In the genomic region with DNA sequence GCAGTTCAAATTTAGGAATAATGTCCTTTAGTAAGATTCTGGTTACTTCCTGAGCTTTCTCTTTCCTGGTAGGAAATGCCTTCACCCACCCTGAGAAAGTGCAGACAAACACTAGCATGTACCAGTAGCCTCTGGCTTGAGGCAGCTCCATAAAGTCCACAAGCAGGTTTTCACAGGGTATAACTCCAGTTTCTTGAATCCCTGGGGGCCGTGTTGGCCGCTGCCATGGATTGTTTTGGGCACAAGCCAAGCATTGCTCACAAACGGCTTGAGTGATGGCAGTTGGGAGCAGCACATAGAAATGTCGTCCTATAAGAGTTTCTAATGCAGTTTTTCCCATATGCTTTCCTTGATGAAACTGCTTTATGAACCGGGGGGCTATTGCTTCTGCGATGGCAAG, we compare ENCODE assay signal across 18 cellular contexts.
DNase-seq lines count a peak whose midpoint lies in the region; ATAC-seq and TF ChIP-seq lines count a peak whose summit lies in the region.
"Had no signal": no experiment of that assay in that cellular context is flagged by ENCODE, and none has a peak within 500 bp of the region (broad histone marks: within the 10 kb centered on the region; RNA-seq: fewer than 3 reads in every experiment).

No MANE protein-coding gene starts in this region.

- H3K4me1 ChIP-seq in osteoblast (ENCODE audit: insufficient read depth, low read length), result no peaks in the 10 kb centered on the region
- H3K4me1 ChIP-seq: foreskin keratinocyte, pancreas had no signal

- peak overlapping the region; percentile 24 for H3K4me2 ChIP-seq in osteoblast (ENCODE audit: insufficient read depth, low read length)

- POLR2A ChIA-PET in activated CD8-positive, alpha-beta T cell treated with anti-CD3 and anti-CD28 coated beads, Interleukin-2, amount 10 ng/mL, durations not matched to agents 7 days and 5 days (lab: Charles Lee), result no interaction called here
- POLR2A ChIA-PET in T-cell (lab: Charles Lee), result no interaction called here

- no peaks in the 10 kb centered on the region for H3K79me2 ChIP-seq in osteoblast (ENCODE audit: insufficient read depth, low read length)

- peak overlapping the region; percentile 55 for H3K27ac ChIP-seq in VCaP
- H3K27ac ChIP-seq in osteoblast (ENCODE audit: low read depth, low read length), result no peak overlapping the region
- H3K27ac ChIP-seq: foreskin keratinocyte, pancreas had no signal

- peak; percentile 47 for DNase-seq in DMS153 (lab: John Stamatoyannopoulos, UW)
- peak; percentile 41 for DNase-seq in MG63
- DNase-seq in osteoblast (ENCODE audit: insufficient read length, low spot score, missing footprints), result no peak
- DNase-seq in activated CD8-positive, alpha-beta T cell treated with anti-CD3 and anti-CD28 coated beads, Interleukin-2, amount 10 ng/mL, durations not matched to agents 7 days and 5 days, result no peak
- no peak for DNase-seq in T-cell
- DNase-seq: activated CD8-positive, alpha-beta memory T cell treated with anti-CD3 and anti-CD28 coated beads, Interleukin-2, amount 10 ng/mL, durations not matched to agents 7 days and 5 days; activated effector memory CD4-positive, alpha-beta T cell treated with Interleukin-2 at 50 U/mL for 16 hours; amniotic stem cell; foreskin keratinocyte; kidney glomerular epithelial cell; NCI-H2227 treated with DMSO at 0.1 percent for 48 hours; pancreas; SHP77 treated with DMSO at 0.1 percent for 48 hours; stimulated activated CD4-positive, alpha-beta T cell treated with anti-CD3 and anti-CD28 coated beads, Interleukin-4, amount 100 ng/mL, for 1 hour; T-helper 17 cell had no signal

- no peaks in the 10 kb centered on the region for H3K9me3 ChIP-seq in MG63
- no peaks in the 10 kb centered on the region for H3K9me3 ChIP-seq in osteoblast (ENCODE audit: low read depth, low read length)
- H3K9me3 ChIP-seq: pancreas had no signal

- H3K4me3 Mint-ChIP-seq in activated CD8-positive, alpha-beta T cell treated with anti-CD3 and anti-CD28 coated beads, Interleukin-2, amount 10 ng/mL, durations not matched to agents 7 days and 5 days, result no peak overlapping the region
- no peak overlapping the region for H3K4me3 Mint-ChIP-seq in T-cell
- H3K4me3 Mint-ChIP-seq: activated CD8-positive, alpha-beta memory T cell treated with anti-CD3 and anti-CD28 coated beads, Interleukin-2, amount 10 ng/mL, durations not matched to agents 7 days and 5 days; IgD-negative memory B cell; T-helper 17 cell had no signal

- H3K4me3 ChIP-seq in MG63, result no peak overlapping the region
- H3K4me3 ChIP-seq in osteoblast (ENCODE audit: insufficient read depth, low read length), result peak overlapping the region; percentile 25
- H3K4me3 ChIP-seq: pancreas had no signal

- H3K27me3 Mint-ChIP-seq in activated CD8-positive, alpha-beta T cell treated with anti-CD3 and anti-CD28 coated beads, Interleukin-2, amount 10 ng/mL, durations not matched to agents 7 days and 5 days (ENCODE audit: low read depth), result no peaks in the 10 kb centered on the region
- H3K27me3 Mint-ChIP-seq in T-cell, result no peaks in the 10 kb centered on the region
- H3K27me3 Mint-ChIP-seq: activated CD8-positive, alpha-beta memory T cell treated with anti-CD3 and anti-CD28 coated beads, Interleukin-2, amount 10 ng/mL, durations not matched to agents 7 days and 5 days; IgD-negative memory B cell; T-helper 17 cell had no signal

- no peaks in the 10 kb centered on the region for H3K36me3 ChIP-seq in MG63
- H3K36me3 ChIP-seq in osteoblast (ENCODE audit: insufficient read depth, low read length), result no peaks in the 10 kb centered on the region
- H3K36me3 ChIP-seq: pancreas had no signal

- no peaks in the 10 kb centered on the region for H3K4me1 Mint-ChIP-seq in activated CD8-positive, alpha-beta T cell treated with anti-CD3 and anti-CD28 coated beads, Interleukin-2, amount 10 ng/mL, durations not matched to agents 7 days and 5 days (ENCODE audit: low read depth)
- no peaks in the 10 kb centered on the region for H3K4me1 Mint-ChIP-seq in T-cell
- H3K4me1 Mint-ChIP-seq: activated CD8-positive, alpha-beta memory T cell treated with anti-CD3 and anti-CD28 coated beads, Interleukin-2, amount 10 ng/mL, durations not matched to agents 7 days and 5 days; IgD-negative memory B cell; T-helper 17 cell had no signal

- no peaks in the 10 kb centered on the region for H3K27me3 ChIP-seq in MG63
- H3K27me3 ChIP-seq in osteoblast (ENCODE audit: insufficient read depth, low read length), result no peaks in the 10 kb centered on the region
- H3K27me3 ChIP-seq: foreskin keratinocyte, pancreas had no signal

- no peak for ATAC-seq in HG03460 (IDR thresholded peaks at IDR 0.05; ENCODE audit: unreplicated experiment)
- no peak for ATAC-seq in activated CD8-positive, alpha-beta T cell treated with anti-CD3 and anti-CD28 coated beads, Interleukin-2, amount 10 ng/mL, durations not matched to agents 7 days and 5 days
- ATAC-seq in T-cell (replicated peaks in 1 of 4), result no peak
- ATAC-seq: activated CD8-positive, alpha-beta memory T cell treated with anti-CD3 and anti-CD28 coated beads, Interleukin-2, amount 10 ng/mL, durations not matched to agents 7 days and 5 days; foreskin keratinocyte; pancreas; T-helper 17 cell had no signal

- H3K36me3 Mint-ChIP-seq in activated CD8-positive, alpha-beta T cell treated with anti-CD3 and anti-CD28 coated beads, Interleukin-2, amount 10 ng/mL, durations not matched to agents 7 days and 5 days (ENCODE audit: low read depth), result no peaks in the 10 kb centered on the region
- H3K36me3 Mint-ChIP-seq in T-cell, result no peaks in the 10 kb centered on the region
- H3K36me3 Mint-ChIP-seq: activated CD8-positive, alpha-beta memory T cell treated with anti-CD3 and anti-CD28 coated beads, Interleukin-2, amount 10 ng/mL, durations not matched to agents 7 days and 5 days; IgD-negative memory B cell had no signal

- no peak overlapping the region for H3K27ac Mint-ChIP-seq in activated CD8-positive, alpha-beta T cell treated with anti-CD3 and anti-CD28 coated beads, Interleukin-2, amount 10 ng/mL, durations not matched to agents 7 days and 5 days
- no peak overlapping the region for H3K27ac Mint-ChIP-seq in T-cell
- H3K27ac Mint-ChIP-seq: activated CD8-positive, alpha-beta memory T cell treated with anti-CD3 and anti-CD28 coated beads, Interleukin-2, amount 10 ng/mL, durations not matched to agents 7 days and 5 days; IgD-negative memory B cell; T-helper 17 cell had no signal

- H2AFZ ChIP-seq in osteoblast (ENCODE audit: low read length), result no peak overlapping the region

- H3K9me3 Mint-ChIP-seq in activated CD8-positive, alpha-beta T cell treated with anti-CD3 and anti-CD28 coated beads, Interleukin-2, amount 10 ng/mL, durations not matched to agents 7 days and 5 days (ENCODE audit: insufficient read depth), result peaks cover under 1% of the 10 kb centered on the region
- peaks cover 2 to 4% (median 2%) of the 10 kb centered on the region in 3 donors for H3K9me3 Mint-ChIP-seq in T-cell

- H4K20me1 ChIP-seq in osteoblast (ENCODE audit: insufficient read depth, low read length), result no peaks in the 10 kb centered on the region

- CTCF ChIA-PET in activated CD8-positive, alpha-beta T cell treated with anti-CD3 and anti-CD28 coated beads, Interleukin-2, amount 10 ng/mL, durations not matched to agents 7 days and 5 days (lab: Charles Lee), result no interaction called here
- CTCF ChIA-PET in T-cell (lab: Charles Lee), result no interaction called here

- no peak for TF ChIP-seq CTCF in VCaP (conservative IDR thresholded peaks at IDR 0.05)
- TF ChIP-seq CTCF in osteoblast (IDR thresholded peaks at IDR 0.05; ENCODE audit: extremely low read depth, low read depth, low read length), result no peak

Comparison
In these comparisons a context has a peak if more than half of its experiments do, and no peak if none do; other contexts are left out.
1. DNase-seq: peak in DMS153 (single experiment) and MG63 (single experiment); none in osteoblast (single experiment), activated CD8-positive, alpha-beta T cell treated with anti-CD3 and anti-CD28 coated beads, Interleukin-2, amount 10 ng/mL, durations not matched to agents 7 days and 5 days (single experiment) and T-cell (0 of 34).